Comparison of ENCODE assay signal across 1 cellular context in the genomic region with DNA sequence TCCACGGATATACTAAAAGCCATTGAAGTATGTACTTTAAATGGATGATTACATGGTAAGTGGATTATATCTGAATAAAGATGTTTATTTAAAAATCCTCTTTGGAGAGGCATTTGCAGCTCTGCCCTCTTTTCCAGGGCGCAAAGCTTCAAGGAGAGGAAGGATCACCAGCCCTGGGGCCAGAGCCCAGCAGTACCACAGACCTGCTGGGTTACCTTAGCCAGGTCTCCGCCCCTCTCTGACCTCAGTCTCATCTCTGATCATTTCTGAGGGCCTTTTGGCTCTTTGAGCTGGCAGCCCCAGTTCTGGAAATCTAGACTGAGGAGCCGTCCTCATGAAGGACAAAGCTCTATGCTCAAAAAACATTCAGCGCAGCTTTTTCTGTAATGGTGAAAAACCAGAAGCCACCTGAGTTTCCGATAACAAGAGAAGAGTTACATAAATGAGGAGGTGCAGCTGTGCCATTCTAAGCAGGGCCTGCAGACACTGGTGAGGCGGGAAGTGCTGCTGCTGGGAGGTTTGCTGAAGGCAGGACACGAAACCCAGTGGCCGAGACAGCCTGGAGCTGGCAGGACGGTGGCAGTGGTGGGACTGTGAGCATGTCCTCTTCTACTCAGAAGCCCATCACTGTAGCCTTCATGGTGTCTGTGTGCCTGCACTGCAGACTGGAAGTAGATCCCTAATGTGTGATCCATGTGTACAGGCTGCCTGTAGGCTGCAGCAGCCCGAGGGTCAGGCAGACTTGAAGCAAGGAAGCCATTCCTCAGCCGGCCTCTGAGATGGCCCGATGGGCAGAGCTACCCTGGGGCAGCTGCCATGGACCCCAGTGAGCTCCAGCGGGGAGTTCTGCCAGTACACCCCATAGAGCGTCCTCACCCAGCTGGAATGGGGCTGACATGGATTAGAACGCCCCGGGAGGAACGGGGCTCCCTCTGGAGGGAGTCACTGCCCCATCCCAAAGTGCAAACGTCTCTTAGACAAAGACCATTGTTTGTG.
TF ChIP-seq lines count a peak whose summit lies in the region.

No MANE protein-coding gene starts in this region.

TF ChIP-seq in WTC11, 78 proteins besides CTCF, POLR2A, EP300 and RAD21 (continued from another document):
- TF ChIP-seq, protein P1, sequence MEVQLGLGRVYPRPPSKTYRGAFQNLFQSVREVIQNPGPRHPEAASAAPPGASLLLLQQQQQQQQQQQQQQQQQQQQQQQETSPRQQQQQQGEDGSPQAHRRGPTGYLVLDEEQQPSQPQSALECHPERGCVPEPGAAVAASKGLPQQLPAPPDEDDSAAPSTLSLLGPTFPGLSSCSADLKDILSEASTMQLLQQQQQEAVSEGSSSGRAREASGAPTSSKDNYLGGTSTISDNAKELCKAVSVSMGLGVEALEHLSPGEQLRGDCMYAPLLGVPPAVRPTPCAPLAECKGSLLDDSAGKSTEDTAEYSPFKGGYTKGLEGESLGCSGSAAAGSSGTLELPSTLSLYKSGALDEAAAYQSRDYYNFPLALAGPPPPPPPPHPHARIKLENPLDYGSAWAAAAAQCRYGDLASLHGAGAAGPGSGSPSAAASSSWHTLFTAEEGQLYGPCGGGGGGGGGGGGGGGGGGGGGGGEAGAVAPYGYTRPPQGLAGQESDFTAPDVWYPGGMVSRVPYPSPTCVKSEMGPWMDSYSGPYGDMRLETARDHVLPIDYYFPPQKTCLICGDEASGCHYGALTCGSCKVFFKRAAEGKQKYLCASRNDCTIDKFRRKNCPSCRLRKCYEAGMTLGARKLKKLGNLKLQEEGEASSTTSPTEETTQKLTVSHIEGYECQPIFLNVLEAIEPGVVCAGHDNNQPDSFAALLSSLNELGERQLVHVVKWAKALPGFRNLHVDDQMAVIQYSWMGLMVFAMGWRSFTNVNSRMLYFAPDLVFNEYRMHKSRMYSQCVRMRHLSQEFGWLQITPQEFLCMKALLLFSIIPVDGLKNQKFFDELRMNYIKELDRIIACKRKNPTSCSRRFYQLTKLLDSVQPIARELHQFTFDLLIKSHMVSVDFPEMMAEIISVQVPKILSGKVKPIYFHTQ (CRISPR knock-in tag; IDR thresholded peaks at IDR 0.05): no peak
- TF ChIP-seq, protein P2, sequence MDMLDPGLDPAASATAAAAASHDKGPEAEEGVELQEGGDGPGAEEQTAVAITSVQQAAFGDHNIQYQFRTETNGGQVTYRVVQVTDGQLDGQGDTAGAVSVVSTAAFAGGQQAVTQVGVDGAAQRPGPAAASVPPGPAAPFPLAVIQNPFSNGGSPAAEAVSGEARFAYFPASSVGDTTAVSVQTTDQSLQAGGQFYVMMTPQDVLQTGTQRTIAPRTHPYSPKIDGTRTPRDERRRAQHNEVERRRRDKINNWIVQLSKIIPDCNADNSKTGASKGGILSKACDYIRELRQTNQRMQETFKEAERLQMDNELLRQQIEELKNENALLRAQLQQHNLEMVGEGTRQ (CRISPR knock-in tag; IDR thresholded peaks at IDR 0.05): no peak
- TF ChIP-seq, protein P3, sequence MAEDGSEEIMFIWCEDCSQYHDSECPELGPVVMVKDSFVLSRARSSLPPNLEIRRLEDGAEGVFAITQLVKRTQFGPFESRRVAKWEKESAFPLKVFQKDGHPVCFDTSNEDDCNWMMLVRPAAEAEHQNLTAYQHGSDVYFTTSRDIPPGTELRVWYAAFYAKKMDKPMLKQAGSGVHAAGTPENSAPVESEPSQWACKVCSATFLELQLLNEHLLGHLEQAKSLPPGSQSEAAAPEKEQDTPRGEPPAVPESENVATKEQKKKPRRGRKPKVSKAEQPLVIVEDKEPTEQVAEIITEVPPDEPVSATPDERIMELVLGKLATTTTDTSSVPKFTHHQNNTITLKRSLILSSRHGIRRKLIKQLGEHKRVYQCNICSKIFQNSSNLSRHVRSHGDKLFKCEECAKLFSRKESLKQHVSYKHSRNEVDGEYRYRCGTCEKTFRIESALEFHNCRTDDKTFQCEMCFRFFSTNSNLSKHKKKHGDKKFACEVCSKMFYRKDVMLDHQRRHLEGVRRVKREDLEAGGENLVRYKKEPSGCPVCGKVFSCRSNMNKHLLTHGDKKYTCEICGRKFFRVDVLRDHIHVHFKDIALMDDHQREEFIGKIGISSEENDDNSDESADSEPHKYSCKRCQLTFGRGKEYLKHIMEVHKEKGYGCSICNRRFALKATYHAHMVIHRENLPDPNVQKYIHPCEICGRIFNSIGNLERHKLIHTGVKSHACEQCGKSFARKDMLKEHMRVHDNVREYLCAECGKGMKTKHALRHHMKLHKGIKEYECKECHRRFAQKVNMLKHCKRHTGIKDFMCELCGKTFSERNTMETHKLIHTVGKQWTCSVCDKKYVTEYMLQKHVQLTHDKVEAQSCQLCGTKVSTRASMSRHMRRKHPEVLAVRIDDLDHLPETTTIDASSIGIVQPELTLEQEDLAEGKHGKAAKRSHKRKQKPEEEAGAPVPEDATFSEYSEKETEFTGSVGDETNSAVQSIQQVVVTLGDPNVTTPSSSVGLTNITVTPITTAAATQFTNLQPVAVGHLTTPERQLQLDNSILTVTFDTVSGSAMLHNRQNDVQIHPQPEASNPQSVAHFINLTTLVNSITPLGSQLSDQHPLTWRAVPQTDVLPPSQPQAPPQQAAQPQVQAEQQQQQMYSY (CRISPR knock-in tag; IDR thresholded peaks at IDR 0.05): no peak
- TF ChIP-seq, protein P4, sequence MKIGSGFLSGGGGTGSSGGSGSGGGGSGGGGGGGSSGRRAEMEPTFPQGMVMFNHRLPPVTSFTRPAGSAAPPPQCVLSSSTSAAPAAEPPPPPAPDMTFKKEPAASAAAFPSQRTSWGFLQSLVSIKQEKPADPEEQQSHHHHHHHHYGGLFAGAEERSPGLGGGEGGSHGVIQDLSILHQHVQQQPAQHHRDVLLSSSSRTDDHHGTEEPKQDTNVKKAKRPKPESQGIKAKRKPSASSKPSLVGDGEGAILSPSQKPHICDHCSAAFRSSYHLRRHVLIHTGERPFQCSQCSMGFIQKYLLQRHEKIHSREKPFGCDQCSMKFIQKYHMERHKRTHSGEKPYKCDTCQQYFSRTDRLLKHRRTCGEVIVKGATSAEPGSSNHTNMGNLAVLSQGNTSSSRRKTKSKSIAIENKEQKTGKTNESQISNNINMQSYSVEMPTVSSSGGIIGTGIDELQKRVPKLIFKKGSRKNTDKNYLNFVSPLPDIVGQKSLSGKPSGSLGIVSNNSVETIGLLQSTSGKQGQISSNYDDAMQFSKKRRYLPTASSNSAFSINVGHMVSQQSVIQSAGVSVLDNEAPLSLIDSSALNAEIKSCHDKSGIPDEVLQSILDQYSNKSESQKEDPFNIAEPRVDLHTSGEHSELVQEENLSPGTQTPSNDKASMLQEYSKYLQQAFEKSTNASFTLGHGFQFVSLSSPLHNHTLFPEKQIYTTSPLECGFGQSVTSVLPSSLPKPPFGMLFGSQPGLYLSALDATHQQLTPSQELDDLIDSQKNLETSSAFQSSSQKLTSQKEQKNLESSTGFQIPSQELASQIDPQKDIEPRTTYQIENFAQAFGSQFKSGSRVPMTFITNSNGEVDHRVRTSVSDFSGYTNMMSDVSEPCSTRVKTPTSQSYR (CRISPR knock-in tag; IDR thresholded peaks at IDR 0.05): no peak
- TF ChIP-seq ZBTB21 (CRISPR knock-in tag; IDR thresholded peaks at IDR 0.05; ENCODE audit: borderline replicate concordance) (no peak), MYBL2 (CRISPR knock-in tag; IDR thresholded peaks at IDR 0.05) (no peak)
